In the genomic region with DNA sequence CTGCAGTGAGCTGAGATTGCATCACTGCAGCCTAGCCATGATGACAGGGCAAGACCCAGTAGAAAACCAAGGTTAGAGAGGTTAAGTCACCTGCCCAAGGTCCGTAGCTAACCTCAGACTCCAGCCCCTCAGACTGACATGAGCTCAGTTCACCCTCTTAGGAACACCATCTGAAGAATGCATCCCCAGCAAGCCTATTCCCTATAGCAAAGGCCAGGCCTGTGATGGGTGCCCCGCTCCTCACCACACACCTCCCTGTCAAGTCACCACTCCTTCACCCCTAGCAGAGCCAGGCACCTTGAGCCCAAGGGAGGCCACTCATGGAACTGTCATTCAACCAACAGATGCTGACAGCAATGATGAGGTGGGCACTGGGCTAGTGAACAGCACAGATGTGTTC, we compare ENCODE assay signal across 4 cellular contexts. TPM values are rescaled to one million over a fixed set of nuclear protein-coding genes. Genes with fewer than 3 reads are reported as not detected.
"Had no signal": no experiment of that assay in that cellular context is flagged by ENCODE, and none has a peak within 500 bp of the region (broad histone marks: within the 10 kb centered on the region; RNA-seq: fewer than 3 reads in every experiment).

No MANE protein-coding gene starts in this region.

RNA-seq across cellular contexts. Expression of gene RIMBP3C, which starts 24.2 kb away (rescaled TPM):
- total RNA-seq: PC-3, Right ventricle myocardium inferior, Right ventricle myocardium superior, RPMI7951 had no signal
